In genomic region chr1:63615809-63616420, GRCh38 we compare ENCODE assay signal across 7 cellular contexts. TPM values are rescaled to one million over a fixed set of nuclear protein-coding genes. Genes with fewer than 3 reads are reported as not detected.
DNase-seq lines count a peak whose midpoint lies in the region; ATAC-seq and TF ChIP-seq lines count a peak whose summit lies in the region.

No MANE protein-coding gene starts in this region.

- H3K27ac Mint-ChIP-seq in activated B cell treated with CpG ODN at 0.5 μM for 24 hours, result no peak overlapping the region

- peak; percentile 63 for TF ChIP-seq CTCF in GM12864 (IDR thresholded peaks at IDR 0.05; ENCODE audit: low read depth, low read length, missing control alignments)
- TF ChIP-seq CTCF in activated B cell treated with CpG ODN at 0.5 μM for 24 hours (IDR thresholded peaks at IDR 0.05), result no peak

- no peaks in the 10 kb centered on the region for H3K9me3 Mint-ChIP-seq in activated B cell treated with CpG ODN at 0.5 μM for 24 hours

- H3K27me3 Mint-ChIP-seq in activated B cell treated with CpG ODN at 0.5 μM for 24 hours, result no peaks in the 10 kb centered on the region

- H3K36me3 Mint-ChIP-seq in activated B cell treated with CpG ODN at 0.5 μM for 24 hours (ENCODE audit: low read depth), result no peaks in the 10 kb centered on the region

- DNase-seq in GM12864 (ENCODE audit: low read depth) (peak; percentile 40), NCI-H2196 treated with DMSO at 0.1 percent for 48 hours (lab: John Stamatoyannopoulos, UW; ENCODE audit: unreplicated experiment) (peak; percentile 19), activated B cell treated with CpG ODN at 0.5 μM for 24 hours (no peak), caudate nucleus (lab: John Stamatoyannopoulos, UW) (peak in 39 of 61 donors; percentile 0 to 67 (median 13)), kidney glomerular epithelial cell (lab: John Stamatoyannopoulos, UW) (peak; percentile 85)
- peak; percentile 73 for DNase-seq in stimulated activated CD4-positive, alpha-beta T cell treated with anti-CD3 and anti-CD28 coated beads, Interleukin-4, amount 100 ng/mL, for 24 hours

- H3K4me1 Mint-ChIP-seq in activated B cell treated with CpG ODN at 0.5 μM for 24 hours, result no peaks in the 10 kb centered on the region

- intact Hi-C loops in activated B cell treated with CpG ODN at 0.5 μM for 24 hours (cut with micrococcal nuclease), result loop anchor here (1.0 to 5.0 kb wide), 6 partner anchors 41 to 1206 kb away; no protein-coding TSS in a partner anchor

- H3K27ac ChIP-seq in caudate nucleus (ENCODE audit: low read depth, low read length), result no peak overlapping the region

- H3K4me3 ChIP-seq in GM12864 (ENCODE audit: low read depth, low read length), result no peak overlapping the region

- CTCF ChIA-PET in activated B cell treated with CpG ODN at 0.5 μM for 24 hours (lab: Charles Lee), result interaction anchor here (0.7 to 4.0 kb wide), 8 partner anchors 16 to 630 kb away, joined by 3 to 44 read pairs (median 6); no protein-coding TSS in a partner anchor

- ATAC-seq in HG02678 (IDR thresholded peaks at IDR 0.05; ENCODE audit: unreplicated experiment) (peak; percentile 78), activated B cell treated with CpG ODN at 0.5 μM for 24 hours (ENCODE audit: low read depth) (peak; percentile 66)

- POLR2A ChIA-PET in activated B cell treated with CpG ODN at 0.5 μM for 24 hours (lab: Charles Lee), result no interaction called here

- no peak overlapping the region for H3K4me3 Mint-ChIP-seq in activated B cell treated with CpG ODN at 0.5 μM for 24 hours

RNA-seq across cellular contexts. Expression of gene PGM1, which starts 22.7 kb away (rescaled TPM):
- 20.6 and 20.8 TPM in 2 replicates for total RNA-seq in activated B cell treated with CpG ODN at 0.5 μM for 24 hours
